Comparison of ENCODE assay signal across 8 cellular contexts in the genomic region with DNA sequence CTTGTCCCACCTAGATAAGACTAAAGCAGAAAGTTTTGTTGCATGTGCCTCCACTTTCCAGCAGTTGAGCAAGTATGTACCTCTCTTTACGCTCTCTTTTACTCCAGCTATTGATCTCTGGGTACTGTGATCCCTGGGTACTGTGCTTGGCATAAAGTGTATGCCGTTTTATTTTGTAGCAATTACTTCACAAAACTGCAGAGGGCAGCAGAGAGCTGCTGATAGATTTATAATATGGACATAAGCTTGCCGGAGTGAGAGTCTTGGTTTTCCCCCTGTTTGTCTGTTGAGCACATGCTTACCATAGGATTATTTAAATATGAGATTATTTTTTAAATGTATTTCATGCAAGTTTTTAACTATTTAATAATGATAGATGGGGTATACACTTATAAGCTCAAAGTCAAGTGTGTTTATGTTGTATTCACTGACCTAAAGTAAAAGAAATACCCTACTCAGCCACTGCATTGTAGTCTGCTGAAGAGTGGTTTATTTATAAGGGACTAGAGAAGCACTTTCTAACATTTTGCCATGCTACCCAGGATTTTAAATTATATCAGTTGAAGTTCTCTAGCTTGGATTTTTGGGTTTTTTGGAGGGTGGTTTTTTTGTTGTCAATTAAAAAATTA. TPM values are rescaled to one million over a fixed set of nuclear protein-coding genes. Genes with fewer than 3 reads are reported as not detected.
DNase-seq lines count a peak whose midpoint lies in the region; ATAC-seq, FAIRE-seq and TF ChIP-seq lines count a peak whose summit lies in the region.

No MANE protein-coding gene starts in this region.

- intact Hi-C loops in right cardiac atrium (cut with DNase I) = loop anchor here (5.0 to 10.0 kb wide), 7 partner anchors 93 to 370 kb away; a partner anchor contains a TSS

- ATAC-seq in HG02678 (IDR thresholded peaks at IDR 0.05; ENCODE audit: unreplicated experiment) = peak; percentile 93
- peak; percentile 82 to 83 for ATAC-seq in right cardiac atrium

- H3K27ac ChIP-seq in SK-N-SH (ENCODE audit: low read depth in 2 of 2, low read length in 1 of 2) = no peak overlapping the region
- H3K27ac ChIP-seq in right cardiac atrium (ENCODE audit: low read length) = no peak overlapping the region
- no peak overlapping the region for H3K27ac ChIP-seq in small intestine (ENCODE audit: low read depth in 1 of 2, low read length in 1 of 2)

- H3K9me3 ChIP-seq in SK-N-SH (no peaks in the 10 kb centered on the region), right cardiac atrium (ENCODE audit: control insufficient read depth, low read length) (no peaks in the 10 kb centered on the region), small intestine (ENCODE audit: control insufficient read depth, low read depth) (no peaks in the 10 kb centered on the region)

- 8% methylated on average over 3 of the region's 3 CpGs for WGBS in SK-N-SH (ENCODE audit: low lambda C conversion rate)
- WGBS in right cardiac atrium = 14% methylated on average over 3 of the region's 3 CpGs
- 3 to 11% (median 7%) methylated on average over 3 of the region's 3 CpGs for WGBS in small intestine, 3 donors

- H3K4me2 ChIP-seq in SK-N-SH = no peak overlapping the region

- H3K9ac ChIP-seq in SK-N-SH = no peak overlapping the region

- H3K36me3 ChIP-seq in SK-N-SH (replicated peaks in 1 of 2; ENCODE audit: control insufficient read depth in 1 of 2, insufficient read depth in 2 of 2, low read length in 1 of 2) (peaks cover 26 to 43% of the 10 kb centered on the region in 2 experiments), small intestine (ENCODE audit: control insufficient read depth in 2 of 2, insufficient read depth in 2 of 2, low read length in 2 of 2) (peaks cover 2 to 6% of the 10 kb centered on the region in 2 donors)

- H3K9me2 ChIP-seq in SK-N-SH = no peaks in the 10 kb centered on the region

- peaks cover 52% of the 10 kb centered on the region for H3K79me2 ChIP-seq in SK-N-SH (ENCODE audit: insufficient read depth)

- TF ChIP-seq EP300 in SK-N-SH (IDR thresholded peaks at IDR 0.05; ENCODE audit: borderline replicate concordance in 1 of 2, low read depth in 1 of 2, low read length in 1 of 2) = no peak

- peak; percentile 15 for FAIRE-seq in small intestine (lab: Jason Lieb, UNC)

- H3K27me3 ChIP-seq in SK-N-SH (ENCODE audit: insufficient read depth) (no peaks in the 10 kb centered on the region), right cardiac atrium (ENCODE audit: control insufficient read depth, insufficient read depth) (no peaks in the 10 kb centered on the region), small intestine (ENCODE audit: control insufficient read depth in 2 of 2, insufficient read depth in 2 of 2, low read length in 2 of 2) (no peaks in the 10 kb centered on the region)

- H3K4me3 ChIP-seq in SK-N-SH (ENCODE audit: low read depth in 2 of 2, low read length in 1 of 2) (no peak overlapping the region), right cardiac atrium (ENCODE audit: low read length) (no peak overlapping the region), small intestine (ENCODE audit: low read depth in 1 of 2, low read length in 2 of 2) (no peak overlapping the region)

- CTCF ChIA-PET in SK-N-SH (lab: Yijun Ruan, JAX) = interaction anchor here (0.7 to 5.6 kb wide), 68 partner anchors 8 to 417 kb away, joined by 3 to 99 read pairs (median 4); a partner anchor contains a TSS

- POLR2A ChIA-PET in SK-N-SH (lab: Yijun Ruan, JAX) = no interaction called here

- peak; percentile 83 for TF ChIP-seq CTCF in SK-N-SH (IDR thresholded peaks at IDR 0.05)

- H3K4me1 ChIP-seq in SK-N-SH (ENCODE audit: control insufficient read depth in 1 of 2, insufficient read depth in 2 of 2, low read depth in 1 of 2, low read length in 1 of 2) = peaks cover 0 to 3% of the 10 kb centered on the region in 2 experiments; a peak in 2 of 4 replicates
- H3K4me1 ChIP-seq in right cardiac atrium (ENCODE audit: control insufficient read depth, insufficient read depth, low read length) = no peaks in the 10 kb centered on the region
- H3K4me1 ChIP-seq in small intestine (ENCODE audit: control insufficient read depth in 2 of 2, insufficient read depth in 1 of 2, low read depth in 1 of 2, low read length in 1 of 2) = no peaks in the 10 kb centered on the region

- H2AFZ ChIP-seq in SK-N-SH (ENCODE audit: low read depth) = no peak overlapping the region

- peak; percentile 88 for TF ChIP-seq RAD21 in SK-N-SH (IDR thresholded peaks at IDR 0.05; ENCODE audit: low read length)

- H4K20me1 ChIP-seq in SK-N-SH (ENCODE audit: insufficient read depth) = no peaks in the 10 kb centered on the region

- peaks cover 13% of the 10 kb centered on the region for H3F3A ChIP-seq in SK-N-SH (replicated peaks; ENCODE audit: insufficient read depth)

- peak; percentile 52 for DNase-seq in activated gamma-delta T cell treated with Interleukin-2 at 50 U/mL for 16 hours
- no peak for DNase-seq in activated gamma-delta T cell (lab: John Stamatoyannopoulos, UW)
- DNase-seq in NCI-H1092 (lab: John Stamatoyannopoulos, UW) = peak; percentile 14
- DNase-seq in SK-N-SH = peak; percentile 58
- peak in 41 of 58 donors; percentile 1 to 74 (median 24) for DNase-seq in anterior cingulate cortex (lab: John Stamatoyannopoulos, UW)
- DNase-seq in right cardiac atrium = no peak
- DNase-seq in small intestine = peak; percentile 81

TF ChIP-seq in SK-N-SH, 30 proteins besides CTCF, POLR2A, EP300 and RAD21:
- peak; percentile 71 for TF ChIP-seq SMC3 (IDR thresholded peaks at IDR 0.05; ENCODE audit: low read depth, low read length)
- TF ChIP-seq RXRA (IDR thresholded peaks at IDR 0.05; ENCODE audit: borderline replicate concordance, low read depth) = no peak
TF ChIP-seq in SK-N-SH: peak in this region for 1.

RNA-seq across cellular contexts. Expression of a gene that starts 13.0 kb away (rescaled TPM):
- polyA plus RNA-seq in SK-N-SH (2012; rRNA removed) = 37.0 and 42.1 TPM in 2 replicates
- 47.8 and 64.8 TPM in 2 replicates for polyA plus RNA-seq in SK-N-SH (2012; cell fraction: cytosol; rRNA removed)
- polyA plus RNA-seq in SK-N-SH (2012; cell fraction: nucleus; rRNA removed) = 23.2 and 23.4 TPM in 2 replicates
- 100 to 1,000 TPM in 1 of 4 donors, 10 to 100 TPM in 3; 79.0 to 107 (median 86.8) TPM for total RNA-seq in right cardiac atrium
- 133 TPM for polyA plus RNA-seq in right cardiac atrium
- polyA plus RNA-seq in small intestine = 10 to 100 TPM; 42.2 to 49.2 (median 44.7) TPM

Comparison
In these comparisons a context has a peak if more than half of its experiments do, and no peak if none do; other contexts are left out.
1. DNase-seq: peak in activated gamma-delta T cell treated with Interleukin-2 at 50 U/mL for 16 hours (single experiment), NCI-H1092 (single experiment), SK-N-SH (single experiment), anterior cingulate cortex (41 of 58) and small intestine (single experiment); none in activated gamma-delta T cell (single experiment) and right cardiac atrium (0 of 3).